In the genomic region with DNA sequence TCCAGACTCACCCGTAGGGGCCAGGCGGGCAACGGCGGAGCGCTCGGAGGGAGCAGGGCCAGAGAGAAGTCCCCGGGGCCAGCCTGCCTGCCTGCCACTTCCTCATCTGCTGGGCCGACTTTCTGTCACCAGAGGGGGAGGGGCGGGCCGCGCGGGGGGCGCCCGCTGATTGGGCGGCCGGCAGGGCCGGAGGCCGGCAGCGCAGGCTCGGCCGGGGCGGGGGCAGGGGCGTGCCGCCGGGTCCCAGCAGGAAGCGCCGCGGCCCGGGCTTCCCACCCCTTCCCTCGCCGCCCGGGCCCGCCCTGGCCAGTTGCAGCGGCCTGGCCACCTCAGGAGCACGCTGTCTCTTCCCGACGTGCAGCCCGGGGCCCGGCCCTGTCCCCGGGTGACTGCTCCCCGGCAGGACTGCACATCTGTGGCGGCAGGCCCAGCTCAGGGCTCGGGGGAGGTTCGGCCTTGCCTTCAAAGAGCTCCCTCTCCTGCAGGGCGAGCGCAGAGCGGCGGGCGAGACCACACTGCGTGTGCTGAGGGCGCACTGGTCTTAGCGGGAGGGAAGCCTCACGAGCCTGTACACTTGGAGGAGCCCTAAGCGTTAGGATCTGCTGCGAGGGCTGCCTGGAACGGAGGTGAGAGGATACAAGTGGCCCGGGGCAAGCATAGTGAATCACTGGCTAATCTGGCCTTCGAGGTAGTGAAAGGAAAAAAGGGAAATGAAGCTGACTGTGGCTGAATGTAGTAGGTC, we compare ENCODE assay signal across 1 cellular context.
A peak's percentile ranks its signal among the peaks of the same experiment; 100 is the strongest.
TF ChIP-seq lines count a peak whose summit lies in the region.

A gene (minus strand): TSS at position 108 of the 742 bp plus-strand sequence. CDS start 2,402 bp downstream, outside the sequence.

TF ChIP-seq in GM12878, 131 proteins besides CTCF, POLR2A, EP300 and RAD21 (continued from another document and continues in another):
- TF ChIP-seq, protein P1, sequence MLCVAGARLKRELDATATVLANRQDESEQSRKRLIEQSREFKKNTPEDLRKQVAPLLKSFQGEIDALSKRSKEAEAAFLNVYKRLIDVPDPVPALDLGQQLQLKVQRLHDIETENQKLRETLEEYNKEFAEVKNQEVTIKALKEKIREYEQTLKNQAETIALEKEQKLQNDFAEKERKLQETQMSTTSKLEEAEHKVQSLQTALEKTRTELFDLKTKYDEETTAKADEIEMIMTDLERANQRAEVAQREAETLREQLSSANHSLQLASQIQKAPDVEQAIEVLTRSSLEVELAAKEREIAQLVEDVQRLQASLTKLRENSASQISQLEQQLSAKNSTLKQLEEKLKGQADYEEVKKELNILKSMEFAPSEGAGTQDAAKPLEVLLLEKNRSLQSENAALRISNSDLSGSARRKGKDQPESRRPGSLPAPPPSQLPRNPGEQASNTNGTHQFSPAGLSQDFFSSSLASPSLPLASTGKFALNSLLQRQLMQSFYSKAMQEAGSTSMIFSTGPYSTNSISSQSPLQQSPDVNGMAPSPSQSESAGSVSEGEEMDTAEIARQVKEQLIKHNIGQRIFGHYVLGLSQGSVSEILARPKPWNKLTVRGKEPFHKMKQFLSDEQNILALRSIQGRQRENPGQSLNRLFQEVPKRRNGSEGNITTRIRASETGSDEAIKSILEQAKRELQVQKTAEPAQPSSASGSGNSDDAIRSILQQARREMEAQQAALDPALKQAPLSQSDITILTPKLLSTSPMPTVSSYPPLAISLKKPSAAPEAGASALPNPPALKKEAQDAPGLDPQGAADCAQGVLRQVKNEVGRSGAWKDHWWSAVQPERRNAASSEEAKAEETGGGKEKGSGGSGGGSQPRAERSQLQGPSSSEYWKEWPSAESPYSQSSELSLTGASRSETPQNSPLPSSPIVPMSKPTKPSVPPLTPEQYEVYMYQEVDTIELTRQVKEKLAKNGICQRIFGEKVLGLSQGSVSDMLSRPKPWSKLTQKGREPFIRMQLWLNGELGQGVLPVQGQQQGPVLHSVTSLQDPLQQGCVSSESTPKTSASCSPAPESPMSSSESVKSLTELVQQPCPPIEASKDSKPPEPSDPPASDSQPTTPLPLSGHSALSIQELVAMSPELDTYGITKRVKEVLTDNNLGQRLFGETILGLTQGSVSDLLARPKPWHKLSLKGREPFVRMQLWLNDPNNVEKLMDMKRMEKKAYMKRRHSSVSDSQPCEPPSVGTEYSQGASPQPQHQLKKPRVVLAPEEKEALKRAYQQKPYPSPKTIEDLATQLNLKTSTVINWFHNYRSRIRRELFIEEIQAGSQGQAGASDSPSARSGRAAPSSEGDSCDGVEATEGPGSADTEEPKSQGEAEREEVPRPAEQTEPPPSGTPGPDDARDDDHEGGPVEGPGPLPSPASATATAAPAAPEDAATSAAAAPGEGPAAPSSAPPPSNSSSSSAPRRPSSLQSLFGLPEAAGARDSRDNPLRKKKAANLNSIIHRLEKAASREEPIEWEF (IDR thresholded peaks at IDR 0.05; ENCODE audit: insufficient replicate concordance, low read depth, low read length), result no peak
- peak; percentile 18; the same call in 1 of the 2 replicates for TF ChIP-seq ATF7 (IDR thresholded peaks at IDR 0.05; ENCODE audit: low read depth)
- TF ChIP-seq, protein P2, sequence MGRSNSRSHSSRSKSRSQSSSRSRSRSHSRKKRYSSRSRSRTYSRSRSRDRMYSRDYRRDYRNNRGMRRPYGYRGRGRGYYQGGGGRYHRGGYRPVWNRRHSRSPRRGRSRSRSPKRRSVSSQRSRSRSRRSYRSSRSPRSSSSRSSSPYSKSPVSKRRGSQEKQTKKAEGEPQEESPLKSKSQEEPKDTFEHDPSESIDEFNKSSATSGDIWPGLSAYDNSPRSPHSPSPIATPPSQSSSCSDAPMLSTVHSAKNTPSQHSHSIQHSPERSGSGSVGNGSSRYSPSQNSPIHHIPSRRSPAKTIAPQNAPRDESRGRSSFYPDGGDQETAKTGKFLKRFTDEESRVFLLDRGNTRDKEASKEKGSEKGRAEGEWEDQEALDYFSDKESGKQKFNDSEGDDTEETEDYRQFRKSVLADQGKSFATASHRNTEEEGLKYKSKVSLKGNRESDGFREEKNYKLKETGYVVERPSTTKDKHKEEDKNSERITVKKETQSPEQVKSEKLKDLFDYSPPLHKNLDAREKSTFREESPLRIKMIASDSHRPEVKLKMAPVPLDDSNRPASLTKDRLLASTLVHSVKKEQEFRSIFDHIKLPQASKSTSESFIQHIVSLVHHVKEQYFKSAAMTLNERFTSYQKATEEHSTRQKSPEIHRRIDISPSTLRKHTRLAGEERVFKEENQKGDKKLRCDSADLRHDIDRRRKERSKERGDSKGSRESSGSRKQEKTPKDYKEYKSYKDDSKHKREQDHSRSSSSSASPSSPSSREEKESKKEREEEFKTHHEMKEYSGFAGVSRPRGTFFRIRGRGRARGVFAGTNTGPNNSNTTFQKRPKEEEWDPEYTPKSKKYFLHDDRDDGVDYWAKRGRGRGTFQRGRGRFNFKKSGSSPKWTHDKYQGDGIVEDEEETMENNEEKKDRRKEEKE (IDR thresholded peaks at IDR 0.05), result no peak
- TF ChIP-seq, protein P3, sequence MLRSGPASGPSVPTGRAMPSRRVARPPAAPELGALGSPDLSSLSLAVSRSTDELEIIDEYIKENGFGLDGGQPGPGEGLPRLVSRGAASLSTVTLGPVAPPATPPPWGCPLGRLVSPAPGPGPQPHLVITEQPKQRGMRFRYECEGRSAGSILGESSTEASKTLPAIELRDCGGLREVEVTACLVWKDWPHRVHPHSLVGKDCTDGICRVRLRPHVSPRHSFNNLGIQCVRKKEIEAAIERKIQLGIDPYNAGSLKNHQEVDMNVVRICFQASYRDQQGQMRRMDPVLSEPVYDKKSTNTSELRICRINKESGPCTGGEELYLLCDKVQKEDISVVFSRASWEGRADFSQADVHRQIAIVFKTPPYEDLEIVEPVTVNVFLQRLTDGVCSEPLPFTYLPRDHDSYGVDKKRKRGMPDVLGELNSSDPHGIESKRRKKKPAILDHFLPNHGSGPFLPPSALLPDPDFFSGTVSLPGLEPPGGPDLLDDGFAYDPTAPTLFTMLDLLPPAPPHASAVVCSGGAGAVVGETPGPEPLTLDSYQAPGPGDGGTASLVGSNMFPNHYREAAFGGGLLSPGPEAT (IDR thresholded peaks at IDR 0.05; ENCODE audit: low read depth), result 0 out of 2 replicates have a peak, but pooled peaks have one; percentile 25
- 0 out of 4 replicates have a peak, but pooled peaks of 1 of the 2 experiments have one; percentile 8 for TF ChIP-seq SRF (IDR thresholded peaks at IDR 0.05; ENCODE audit: low read depth in 2 of 2, low read length in 2 of 2)
- peak; percentile 66 for TF ChIP-seq NBN (IDR thresholded peaks at IDR 0.05)
- TF ChIP-seq, protein P4, sequence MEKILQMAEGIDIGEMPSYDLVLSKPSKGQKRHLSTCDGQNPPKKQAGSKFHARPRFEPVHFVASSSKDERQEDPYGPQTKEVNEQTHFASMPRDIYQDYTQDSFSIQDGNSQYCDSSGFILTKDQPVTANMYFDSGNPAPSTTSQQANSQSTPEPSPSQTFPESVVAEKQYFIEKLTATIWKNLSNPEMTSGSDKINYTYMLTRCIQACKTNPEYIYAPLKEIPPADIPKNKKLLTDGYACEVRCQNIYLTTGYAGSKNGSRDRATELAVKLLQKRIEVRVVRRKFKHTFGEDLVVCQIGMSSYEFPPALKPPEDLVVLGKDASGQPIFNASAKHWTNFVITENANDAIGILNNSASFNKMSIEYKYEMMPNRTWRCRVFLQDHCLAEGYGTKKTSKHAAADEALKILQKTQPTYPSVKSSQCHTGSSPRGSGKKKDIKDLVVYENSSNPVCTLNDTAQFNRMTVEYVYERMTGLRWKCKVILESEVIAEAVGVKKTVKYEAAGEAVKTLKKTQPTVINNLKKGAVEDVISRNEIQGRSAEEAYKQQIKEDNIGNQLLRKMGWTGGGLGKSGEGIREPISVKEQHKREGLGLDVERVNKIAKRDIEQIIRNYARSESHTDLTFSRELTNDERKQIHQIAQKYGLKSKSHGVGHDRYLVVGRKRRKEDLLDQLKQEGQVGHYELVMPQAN (conservative IDR thresholded peaks at IDR 0.05), result peak; percentile 89
- 0 out of 2 replicates have a peak, but pooled peaks have one; percentile 20 for TF ChIP-seq PAX5 (IDR thresholded peaks at IDR 0.05; ENCODE audit: borderline replicate concordance, low read depth, low read length)
- peak; percentile 80 for TF ChIP-seq LARP7 (IDR thresholded peaks at IDR 0.05)
- peak; percentile 24; the same call in 1 of the 2 replicates for TF ChIP-seq SMC3 (IDR thresholded peaks at IDR 0.05; ENCODE audit: borderline replicate concordance, low read length)
- TF ChIP-seq, protein P5, sequence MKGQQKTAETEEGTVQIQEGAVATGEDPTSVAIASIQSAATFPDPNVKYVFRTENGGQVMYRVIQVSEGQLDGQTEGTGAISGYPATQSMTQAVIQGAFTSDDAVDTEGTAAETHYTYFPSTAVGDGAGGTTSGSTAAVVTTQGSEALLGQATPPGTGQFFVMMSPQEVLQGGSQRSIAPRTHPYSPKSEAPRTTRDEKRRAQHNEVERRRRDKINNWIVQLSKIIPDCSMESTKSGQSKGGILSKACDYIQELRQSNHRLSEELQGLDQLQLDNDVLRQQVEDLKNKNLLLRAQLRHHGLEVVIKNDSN (IDR thresholded peaks at IDR 0.05; ENCODE audit: borderline replicate concordance, extremely low read length, insufficient read depth, low read depth, low read length), result no peak
- TF ChIP-seq, protein P6, sequence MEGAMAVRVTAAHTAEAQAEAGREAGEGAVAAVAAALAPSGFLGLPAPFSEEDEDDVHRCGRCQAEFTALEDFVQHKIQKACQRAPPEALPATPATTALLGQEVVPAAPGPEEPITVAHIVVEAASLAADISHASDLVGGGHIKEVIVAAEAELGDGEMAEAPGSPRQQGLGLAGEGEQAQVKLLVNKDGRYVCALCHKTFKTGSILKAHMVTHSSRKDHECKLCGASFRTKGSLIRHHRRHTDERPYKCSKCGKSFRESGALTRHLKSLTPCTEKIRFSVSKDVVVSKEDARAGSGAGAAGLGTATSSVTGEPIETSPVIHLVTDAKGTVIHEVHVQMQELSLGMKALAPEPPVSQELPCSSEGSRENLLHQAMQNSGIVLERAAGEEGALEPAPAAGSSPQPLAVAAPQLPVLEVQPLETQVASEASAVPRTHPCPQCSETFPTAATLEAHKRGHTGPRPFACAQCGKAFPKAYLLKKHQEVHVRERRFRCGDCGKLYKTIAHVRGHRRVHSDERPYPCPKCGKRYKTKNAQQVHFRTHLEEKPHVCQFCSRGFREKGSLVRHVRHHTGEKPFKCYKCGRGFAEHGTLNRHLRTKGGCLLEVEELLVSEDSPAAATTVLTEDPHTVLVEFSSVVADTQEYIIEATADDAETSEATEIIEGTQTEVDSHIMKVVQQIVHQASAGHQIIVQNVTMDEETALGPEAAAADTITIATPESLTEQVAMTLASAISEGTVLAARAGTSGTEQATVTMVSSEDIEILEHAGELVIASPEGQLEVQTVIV (IDR thresholded peaks at IDR 0.05; ENCODE audit: borderline replicate concordance, partially characterized antibody), result peak; percentile 47
- TF ChIP-seq TAF1 (IDR thresholded peaks at IDR 0.05; ENCODE audit: borderline replicate concordance, low read depth, low read length), result peak; percentile 91; the same call in 1 of the 2 replicates
- TF ChIP-seq SP1 (IDR thresholded peaks at IDR 0.05; ENCODE audit: low read depth, low read length), result peak; percentile 23
- TF ChIP-seq EED (IDR thresholded peaks at IDR 0.05; ENCODE audit: low read depth), result 0 out of 2 replicates have a peak, but pooled peaks have one; percentile 15
- TF ChIP-seq, protein P7, sequence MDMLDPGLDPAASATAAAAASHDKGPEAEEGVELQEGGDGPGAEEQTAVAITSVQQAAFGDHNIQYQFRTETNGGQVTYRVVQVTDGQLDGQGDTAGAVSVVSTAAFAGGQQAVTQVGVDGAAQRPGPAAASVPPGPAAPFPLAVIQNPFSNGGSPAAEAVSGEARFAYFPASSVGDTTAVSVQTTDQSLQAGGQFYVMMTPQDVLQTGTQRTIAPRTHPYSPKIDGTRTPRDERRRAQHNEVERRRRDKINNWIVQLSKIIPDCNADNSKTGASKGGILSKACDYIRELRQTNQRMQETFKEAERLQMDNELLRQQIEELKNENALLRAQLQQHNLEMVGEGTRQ (IDR thresholded peaks at IDR 0.05; ENCODE audit: borderline replicate concordance, low read depth, low read length), result no peak
- peak; percentile 90; the same call in 1 of the 2 replicates for TF ChIP-seq RB1 (IDR thresholded peaks at IDR 0.05; ENCODE audit: borderline replicate concordance)
- TF ChIP-seq EGR1 (IDR thresholded peaks at IDR 0.05; ENCODE audit: borderline replicate concordance in 1 of 2, low read depth in 2 of 2, low read length in 2 of 2), result peak in 1 of 2 experiments; percentile 42; a peak in 1 of 3 replicates
- peak; percentile 64; the same call in 2 of the 3 replicates for TF ChIP-seq POU2F2 (IDR thresholded peaks at IDR 0.05; ENCODE audit: borderline replicate concordance, low read depth, low read length)
- TF ChIP-seq IKZF1 (conservative IDR thresholded peaks at IDR 0.05), result peak; percentile 85
- TF ChIP-seq MXI1 (IDR thresholded peaks at IDR 0.05; ENCODE audit: low read depth, low read length), result peak; percentile 62
- TF ChIP-seq SMAD5 (IDR thresholded peaks at IDR 0.05; ENCODE audit: low read depth), result peak; percentile 70
- TF ChIP-seq RUNX3 (IDR thresholded peaks at IDR 0.05; ENCODE audit: low read length), result peak; percentile 53
- TF ChIP-seq BHLHE40 (IDR thresholded peaks at IDR 0.05; ENCODE audit: borderline replicate concordance in 1 of 2, low read depth in 2 of 2, low read length in 1 of 2), result peak; percentile 23 to 80; a peak in 2 of 4 replicates
- TF ChIP-seq POLR2AphosphoS5 (IDR thresholded peaks at IDR 0.05; ENCODE audit: low read length), result peak; percentile 75; the same call in 1 of the 2 replicates
- TF ChIP-seq HDGF (IDR thresholded peaks at IDR 0.05), result peak; percentile 76
- TF ChIP-seq, protein P8, sequence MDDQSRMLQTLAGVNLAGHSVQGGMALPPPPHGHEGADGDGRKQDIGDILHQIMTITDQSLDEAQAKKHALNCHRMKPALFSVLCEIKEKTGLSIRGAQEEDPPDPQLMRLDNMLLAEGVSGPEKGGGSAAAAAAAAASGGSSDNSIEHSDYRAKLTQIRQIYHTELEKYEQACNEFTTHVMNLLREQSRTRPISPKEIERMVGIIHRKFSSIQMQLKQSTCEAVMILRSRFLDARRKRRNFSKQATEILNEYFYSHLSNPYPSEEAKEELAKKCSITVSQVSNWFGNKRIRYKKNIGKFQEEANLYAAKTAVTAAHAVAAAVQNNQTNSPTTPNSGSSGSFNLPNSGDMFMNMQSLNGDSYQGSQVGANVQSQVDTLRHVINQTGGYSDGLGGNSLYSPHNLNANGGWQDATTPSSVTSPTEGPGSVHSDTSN (IDR thresholded peaks at IDR 0.05; ENCODE audit: insufficient replicate concordance, low read depth, low read length), result peak; percentile 22
- peak; percentile 67 for TF ChIP-seq MYC (IDR thresholded peaks at IDR 0.05; ENCODE audit: insufficient read depth, insufficient read length, insufficient replicate concordance, low read length, severe bottlenecking)
- TF ChIP-seq STAT1 (conservative IDR thresholded peaks at IDR 0.05), result no peak
- TF ChIP-seq, protein P9, sequence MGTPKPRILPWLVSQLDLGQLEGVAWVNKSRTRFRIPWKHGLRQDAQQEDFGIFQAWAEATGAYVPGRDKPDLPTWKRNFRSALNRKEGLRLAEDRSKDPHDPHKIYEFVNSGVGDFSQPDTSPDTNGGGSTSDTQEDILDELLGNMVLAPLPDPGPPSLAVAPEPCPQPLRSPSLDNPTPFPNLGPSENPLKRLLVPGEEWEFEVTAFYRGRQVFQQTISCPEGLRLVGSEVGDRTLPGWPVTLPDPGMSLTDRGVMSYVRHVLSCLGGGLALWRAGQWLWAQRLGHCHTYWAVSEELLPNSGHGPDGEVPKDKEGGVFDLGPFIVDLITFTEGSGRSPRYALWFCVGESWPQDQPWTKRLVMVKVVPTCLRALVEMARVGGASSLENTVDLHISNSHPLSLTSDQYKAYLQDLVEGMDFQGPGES (IDR thresholded peaks at IDR 0.05), result 0 out of 2 replicates have a peak, but pooled peaks have one; percentile 10
- no peak for TF ChIP-seq FOXM1 (IDR thresholded peaks at IDR 0.05; ENCODE audit: low read depth, low read length)
- TF ChIP-seq CREB1 (IDR thresholded peaks at IDR 0.05; ENCODE audit: low read depth), result peak; percentile 67
- TF ChIP-seq ZNF207 (IDR thresholded peaks at IDR 0.05; ENCODE audit: borderline replicate concordance), result 0 out of 2 replicates have a peak, but pooled peaks have one; percentile 44
- TF ChIP-seq IRF4 (IDR thresholded peaks at IDR 0.05; ENCODE audit: low read depth, low read length), result no peak
- TF ChIP-seq CBFB (IDR thresholded peaks at IDR 0.05; ENCODE audit: low read depth), result no peak; the same call in 1 of the 2 replicates
